25 cellular contexts compared by ENCODE assay signal in the genomic region with DNA sequence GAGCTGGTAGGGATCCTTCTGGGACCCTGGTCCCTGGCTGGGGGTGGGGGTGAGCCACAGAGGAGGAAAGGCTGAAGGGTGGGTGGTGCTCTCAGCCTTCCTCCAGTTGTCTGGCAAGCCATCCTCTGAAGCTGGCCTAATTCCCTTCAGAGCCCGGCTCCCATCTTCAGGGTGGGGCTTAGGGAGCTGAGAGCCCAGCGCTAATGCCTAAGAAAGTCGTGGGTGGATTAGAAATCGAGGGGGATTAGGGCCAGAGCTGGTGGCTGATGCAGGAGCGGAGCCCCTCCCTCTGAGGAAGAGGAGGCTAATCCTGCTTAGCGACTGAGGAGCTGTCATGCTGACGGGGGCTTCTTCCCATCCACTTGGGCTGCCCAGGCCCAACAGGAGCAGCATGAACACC. TPM values are rescaled to one million over a fixed set of nuclear protein-coding genes. Genes with fewer than 3 reads are reported as not detected.
DNase-seq lines count a peak whose midpoint lies in the region; FAIRE-seq and TF ChIP-seq lines count a peak whose summit lies in the region.
"Had no signal": no experiment of that assay in that cellular context is flagged by ENCODE, and none has a peak within 500 bp of the region (broad histone marks: within the 10 kb centered on the region; RNA-seq: fewer than 3 reads in every experiment).

No MANE protein-coding gene starts in this region.

- no peaks in the 10 kb centered on the region for H3K9me2 ChIP-seq in hepatocyte (replicated peaks; ENCODE audit: insufficient read depth)

- H3K27me3 ChIP-seq in WERI-Rb-1 (ENCODE audit: insufficient read depth, low read depth, severe bottlenecking) (no peaks in the 10 kb centered on the region), osteoblast (ENCODE audit: insufficient read depth, low read length) (peaks cover 30% of the 10 kb centered on the region), hepatocyte (peaks cover 65% of the 10 kb centered on the region)
- H3K27me3 ChIP-seq: BE2C had no signal

- H3K9me3 ChIP-seq in WERI-Rb-1 (ENCODE audit: severe bottlenecking) (no peaks in the 10 kb centered on the region), osteoblast (ENCODE audit: low read depth, low read length) (no peaks in the 10 kb centered on the region), hepatocyte (ENCODE audit: low read depth) (no peaks in the 10 kb centered on the region)
- H3K9me3 ChIP-seq: A549; BE2C; BLaER1 treated with 17β-estradiol and CSF1 and Interleukin-3, amounts not matched to agents 10 nM and 100 nM had no signal

- H3K4me3 ChIP-seq in WERI-Rb-1 (ENCODE audit: low read depth, low read length) = no peak overlapping the region
- H3K4me3 ChIP-seq in osteoblast (ENCODE audit: insufficient read depth, low read length) = no peak overlapping the region
- no peak overlapping the region for H3K4me3 ChIP-seq in hepatocyte
- H3K4me3 ChIP-seq: A549; BLaER1 treated with 17β-estradiol and CSF1 and Interleukin-3, amounts not matched to agents 10 nM and 100 nM; GM12878 had no signal

- H3K27ac ChIP-seq in WERI-Rb-1 (0 out of 2 replicates have a peak overlapping the region, but pooled peaks have one; percentile 34), osteoblast (ENCODE audit: low read depth, low read length) (no peak overlapping the region), caudate nucleus (ENCODE audit: low read depth, low read length) (no peak overlapping the region), hepatocyte (no peak overlapping the region)
- H3K27ac ChIP-seq: A549; BLaER1 treated with 17β-estradiol and CSF1 and Interleukin-3, amounts not matched to agents 10 nM and 100 nM had no signal

- no peak for TF ChIP-seq CTCF in D721Med (IDR thresholded peaks at IDR 0.05; ENCODE audit: insufficient read depth, missing control alignments)
- TF ChIP-seq CTCF in WERI-Rb-1 (IDR thresholded peaks at IDR 0.05; ENCODE audit: low read depth, low read length) = no peak
- TF ChIP-seq CTCF in osteoblast (IDR thresholded peaks at IDR 0.05; ENCODE audit: extremely low read depth, low read depth, low read length) = no peak
- no peak for TF ChIP-seq CTCF in hepatocyte (IDR thresholded peaks at IDR 0.05; ENCODE audit: poor library complexity)

- H3K79me2 ChIP-seq in osteoblast (ENCODE audit: insufficient read depth, low read length) = no peaks in the 10 kb centered on the region
- no peaks in the 10 kb centered on the region for H3K79me2 ChIP-seq in hepatocyte

- H3K4me2 ChIP-seq in osteoblast (ENCODE audit: insufficient read depth, low read length) = no peak overlapping the region
- no peak overlapping the region for H3K4me2 ChIP-seq in hepatocyte
- H3K4me2 ChIP-seq: A549; BLaER1 treated with 17β-estradiol and CSF1 and Interleukin-3, amounts not matched to agents 10 nM and 100 nM had no signal

- H3K4me1 ChIP-seq in osteoblast (ENCODE audit: insufficient read depth, low read length) (no peaks in the 10 kb centered on the region), hepatocyte (ENCODE audit: insufficient read depth) (no peaks in the 10 kb centered on the region)
- H3K4me1 ChIP-seq: A549, BE2C had no signal

- H4K20me1 ChIP-seq in osteoblast (ENCODE audit: insufficient read depth, low read length) (no peaks in the 10 kb centered on the region), hepatocyte (ENCODE audit: insufficient read depth, poor library complexity, severe bottlenecking) (no peaks in the 10 kb centered on the region)

- FAIRE-seq in D721Med (lab: Jason Lieb, UNC) = peak; percentile 84
- FAIRE-seq: A549, GM12878 had no signal

- H3K36me3 ChIP-seq in WERI-Rb-1 (no peaks in the 10 kb centered on the region), osteoblast (ENCODE audit: insufficient read depth, low read length) (no peaks in the 10 kb centered on the region), hepatocyte (replicated peaks; ENCODE audit: insufficient read depth, low read depth) (no peaks in the 10 kb centered on the region)
- H3K36me3 ChIP-seq: BE2C; BLaER1 treated with 17β-estradiol and CSF1 and Interleukin-3, amounts not matched to agents 10 nM and 100 nM had no signal

- DNase-seq in D721Med (ENCODE audit: insufficient read length, low spot score) = peak; percentile 91
- DNase-seq in NCI-H524 treated with DMSO at 0.1 percent for 48 hours (lab: John Stamatoyannopoulos, UW) = peak; percentile 59
- DNase-seq in WERI-Rb-1 = peak; percentile 92
- peak; percentile 68 for DNase-seq in osteoblast (ENCODE audit: insufficient read length, low spot score, missing footprints)
- no peak for DNase-seq in caudate nucleus (lab: John Stamatoyannopoulos, UW)
- DNase-seq in C1 segment of cervical spinal cord (lab: John Stamatoyannopoulos, UW) = no peak
- no peak for DNase-seq in dermis blood vessel endothelial cell
- no peak for DNase-seq in hepatocyte (ENCODE audit: low spot score)
- DNase-seq: 8988T; ACHN; AML-193; BE2C; Calu3; CD4-positive, alpha-beta memory T cell; COR-L47; DMS 273 treated with DMSO at 0.1 percent for 48 hours; DMS79; EL; GDM1; GOT3; H7; HCEC 1CT had no signal

- no peak overlapping the region for H2AFZ ChIP-seq in osteoblast (ENCODE audit: low read length)
- H2AFZ ChIP-seq in hepatocyte = no peak overlapping the region

- WGBS in hepatocyte (ENCODE audit: low lambda C conversion rate, missing lambda C conversion rate) = 50% methylated on average over 7 of the region's 7 CpGs

RNA-seq across cellular contexts. Expression of a gene that starts 30.8 kb away (rescaled TPM):
- total RNA-seq in osteoblast (not detected in 2 replicates), dermis blood vessel endothelial cell (not detected in 2 replicates), hepatocyte (not detected in 2 replicates)
- polyA plus RNA-seq in hepatocyte = 0.32 TPM in 1 of 2 replicates, not detected in the other
- total RNA-seq: CD4-positive, alpha-beta memory T cell; GM12878 had no signal
- polyA plus RNA-seq: CD4-positive, alpha-beta memory T cell had no signal

Comparison
In these comparisons a context has a peak if more than half of its experiments do, and no peak if none do; other contexts are left out.
1. DNase-seq: peak in D721Med (single experiment), NCI-H524 treated with DMSO at 0.1 percent for 48 hours (single experiment), WERI-Rb-1 (single experiment) and osteoblast (single experiment); none in caudate nucleus (0 of 61), C1 segment of cervical spinal cord (0 of 14), dermis blood vessel endothelial cell (single experiment) and hepatocyte (single experiment).